In the genomic region with DNA sequence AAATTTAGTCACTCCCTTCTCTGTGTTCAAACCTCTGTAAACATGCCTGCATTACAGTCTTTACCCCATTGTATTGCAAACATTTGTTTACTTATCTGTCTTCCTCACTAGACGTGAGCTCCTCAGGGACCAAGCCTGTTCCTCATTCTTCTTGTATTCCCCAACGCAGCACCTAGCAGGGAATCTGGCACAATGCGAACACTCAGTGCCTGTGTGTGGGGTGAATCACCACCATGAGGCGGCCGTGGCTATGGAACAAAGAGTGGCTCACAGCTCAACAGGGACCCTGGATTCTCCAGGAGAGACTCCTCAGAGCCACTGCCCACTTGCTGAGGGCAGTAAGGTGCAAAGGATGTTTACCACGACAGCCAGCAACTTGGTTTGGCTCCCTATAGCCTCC, we compare ENCODE assay signal across 1 cellular context.
TF ChIP-seq lines count a peak whose summit lies in the region.

No MANE protein-coding gene starts in this region.

TF ChIP-seq in H1, 55 proteins besides CTCF, POLR2A, EP300 and RAD21:
- TF ChIP-seq, protein P1, sequence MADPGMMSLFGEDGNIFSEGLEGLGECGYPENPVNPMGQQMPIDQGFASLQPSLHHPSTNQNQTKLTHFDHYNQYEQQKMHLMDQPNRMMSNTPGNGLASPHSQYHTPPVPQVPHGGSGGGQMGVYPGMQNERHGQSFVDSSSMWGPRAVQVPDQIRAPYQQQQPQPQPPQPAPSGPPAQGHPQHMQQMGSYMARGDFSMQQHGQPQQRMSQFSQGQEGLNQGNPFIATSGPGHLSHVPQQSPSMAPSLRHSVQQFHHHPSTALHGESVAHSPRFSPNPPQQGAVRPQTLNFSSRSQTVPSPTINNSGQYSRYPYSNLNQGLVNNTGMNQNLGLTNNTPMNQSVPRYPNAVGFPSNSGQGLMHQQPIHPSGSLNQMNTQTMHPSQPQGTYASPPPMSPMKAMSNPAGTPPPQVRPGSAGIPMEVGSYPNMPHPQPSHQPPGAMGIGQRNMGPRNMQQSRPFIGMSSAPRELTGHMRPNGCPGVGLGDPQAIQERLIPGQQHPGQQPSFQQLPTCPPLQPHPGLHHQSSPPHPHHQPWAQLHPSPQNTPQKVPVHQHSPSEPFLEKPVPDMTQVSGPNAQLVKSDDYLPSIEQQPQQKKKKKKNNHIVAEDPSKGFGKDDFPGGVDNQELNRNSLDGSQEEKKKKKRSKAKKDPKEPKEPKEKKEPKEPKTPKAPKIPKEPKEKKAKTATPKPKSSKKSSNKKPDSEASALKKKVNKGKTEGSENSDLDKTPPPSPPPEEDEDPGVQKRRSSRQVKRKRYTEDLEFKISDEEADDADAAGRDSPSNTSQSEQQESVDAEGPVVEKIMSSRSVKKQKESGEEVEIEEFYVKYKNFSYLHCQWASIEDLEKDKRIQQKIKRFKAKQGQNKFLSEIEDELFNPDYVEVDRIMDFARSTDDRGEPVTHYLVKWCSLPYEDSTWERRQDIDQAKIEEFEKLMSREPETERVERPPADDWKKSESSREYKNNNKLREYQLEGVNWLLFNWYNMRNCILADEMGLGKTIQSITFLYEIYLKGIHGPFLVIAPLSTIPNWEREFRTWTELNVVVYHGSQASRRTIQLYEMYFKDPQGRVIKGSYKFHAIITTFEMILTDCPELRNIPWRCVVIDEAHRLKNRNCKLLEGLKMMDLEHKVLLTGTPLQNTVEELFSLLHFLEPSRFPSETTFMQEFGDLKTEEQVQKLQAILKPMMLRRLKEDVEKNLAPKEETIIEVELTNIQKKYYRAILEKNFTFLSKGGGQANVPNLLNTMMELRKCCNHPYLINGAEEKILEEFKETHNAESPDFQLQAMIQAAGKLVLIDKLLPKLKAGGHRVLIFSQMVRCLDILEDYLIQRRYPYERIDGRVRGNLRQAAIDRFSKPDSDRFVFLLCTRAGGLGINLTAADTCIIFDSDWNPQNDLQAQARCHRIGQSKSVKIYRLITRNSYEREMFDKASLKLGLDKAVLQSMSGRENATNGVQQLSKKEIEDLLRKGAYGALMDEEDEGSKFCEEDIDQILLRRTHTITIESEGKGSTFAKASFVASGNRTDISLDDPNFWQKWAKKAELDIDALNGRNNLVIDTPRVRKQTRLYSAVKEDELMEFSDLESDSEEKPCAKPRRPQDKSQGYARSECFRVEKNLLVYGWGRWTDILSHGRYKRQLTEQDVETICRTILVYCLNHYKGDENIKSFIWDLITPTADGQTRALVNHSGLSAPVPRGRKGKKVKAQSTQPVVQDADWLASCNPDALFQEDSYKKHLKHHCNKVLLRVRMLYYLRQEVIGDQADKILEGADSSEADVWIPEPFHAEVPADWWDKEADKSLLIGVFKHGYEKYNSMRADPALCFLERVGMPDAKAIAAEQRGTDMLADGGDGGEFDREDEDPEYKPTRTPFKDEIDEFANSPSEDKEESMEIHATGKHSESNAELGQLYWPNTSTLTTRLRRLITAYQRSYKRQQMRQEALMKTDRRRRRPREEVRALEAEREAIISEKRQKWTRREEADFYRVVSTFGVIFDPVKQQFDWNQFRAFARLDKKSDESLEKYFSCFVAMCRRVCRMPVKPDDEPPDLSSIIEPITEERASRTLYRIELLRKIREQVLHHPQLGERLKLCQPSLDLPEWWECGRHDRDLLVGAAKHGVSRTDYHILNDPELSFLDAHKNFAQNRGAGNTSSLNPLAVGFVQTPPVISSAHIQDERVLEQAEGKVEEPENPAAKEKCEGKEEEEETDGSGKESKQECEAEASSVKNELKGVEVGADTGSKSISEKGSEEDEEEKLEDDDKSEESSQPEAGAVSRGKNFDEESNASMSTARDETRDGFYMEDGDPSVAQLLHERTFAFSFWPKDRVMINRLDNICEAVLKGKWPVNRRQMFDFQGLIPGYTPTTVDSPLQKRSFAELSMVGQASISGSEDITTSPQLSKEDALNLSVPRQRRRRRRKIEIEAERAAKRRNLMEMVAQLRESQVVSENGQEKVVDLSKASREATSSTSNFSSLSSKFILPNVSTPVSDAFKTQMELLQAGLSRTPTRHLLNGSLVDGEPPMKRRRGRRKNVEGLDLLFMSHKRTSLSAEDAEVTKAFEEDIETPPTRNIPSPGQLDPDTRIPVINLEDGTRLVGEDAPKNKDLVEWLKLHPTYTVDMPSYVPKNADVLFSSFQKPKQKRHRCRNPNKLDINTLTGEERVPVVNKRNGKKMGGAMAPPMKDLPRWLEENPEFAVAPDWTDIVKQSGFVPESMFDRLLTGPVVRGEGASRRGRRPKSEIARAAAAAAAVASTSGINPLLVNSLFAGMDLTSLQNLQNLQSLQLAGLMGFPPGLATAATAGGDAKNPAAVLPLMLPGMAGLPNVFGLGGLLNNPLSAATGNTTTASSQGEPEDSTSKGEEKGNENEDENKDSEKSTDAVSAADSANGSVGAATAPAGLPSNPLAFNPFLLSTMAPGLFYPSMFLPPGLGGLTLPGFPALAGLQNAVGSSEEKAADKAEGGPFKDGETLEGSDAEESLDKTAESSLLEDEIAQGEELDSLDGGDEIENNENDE (IDR thresholded peaks at IDR 0.05; ENCODE audit: insufficient replicate concordance, low read length): no peak
- no peak for TF ChIP-seq ZNF274 (IDR thresholded peaks at IDR 0.05; ENCODE audit: borderline replicate concordance, extremely low read depth, low read length)
- no peak for TF ChIP-seq CTBP2 (IDR thresholded peaks at IDR 0.05; ENCODE audit: borderline replicate concordance, insufficient read depth, insufficient read length, low read length)
- no peak for TF ChIP-seq POU5F1 (IDR thresholded peaks at IDR 0.05; ENCODE audit: low read depth, low read length)
- no peak for TF ChIP-seq CBX5 (IDR thresholded peaks at IDR 0.05; ENCODE audit: low read depth, low read length)
- TF ChIP-seq JUND (IDR thresholded peaks at IDR 0.05; ENCODE audit: low read length): no peak
TF ChIP-seq in H1: peak in this region for 0.
